In genomic region chrX:465418-465817, GRCh38 we compare ENCODE assay signal across 19 cellular contexts.
"Had no signal": no experiment of that assay in that cellular context is flagged by ENCODE, and none has a peak within 500 bp of the region (broad histone marks: within the 10 kb centered on the region; RNA-seq: fewer than 3 reads in every experiment).

No MANE protein-coding gene starts in this region.

- H3K4me3 ChIP-seq: SJCRH30 had no signal

- H3K36me3 ChIP-seq: SJCRH30 had no signal

- H3K4me1 ChIP-seq: SJCRH30 had no signal

- H3K27me3 ChIP-seq: SJCRH30 had no signal

- H3K9me3 ChIP-seq: SJCRH30 had no signal

- ATAC-seq: HepG2, SK-N-SH treated with all-trans-retinoic acid at 6 μM for 48 hours had no signal

- DNase-seq: IMR-90, Kasumi-1, KG1, MM.1S, NCI-H1092 treated with DMSO at 0.1 percent for 48 hours, NCI-H1436, NCI-H187 treated with DMSO at 0.1 percent for 48 hours, NCI-H2029 treated with DMSO at 0.1 percent for 48 hours, NCI-H2171 treated with DMSO at 0.1 percent for 48 hours, NCI-H345, NCI-H446 treated with DMSO at 0.1 percent for 48 hours, NCI-H524, NCI-H526 treated with DMSO at 0.1 percent for 48 hours, NCI-H748 treated with DMSO at 0.1 percent for 48 hours, RPMI8226, SHP77, SJCRH30 had no signal

- H3K27ac ChIP-seq: SJCRH30 had no signal
